8 cellular contexts compared by ENCODE assay signal in the genomic region with DNA sequence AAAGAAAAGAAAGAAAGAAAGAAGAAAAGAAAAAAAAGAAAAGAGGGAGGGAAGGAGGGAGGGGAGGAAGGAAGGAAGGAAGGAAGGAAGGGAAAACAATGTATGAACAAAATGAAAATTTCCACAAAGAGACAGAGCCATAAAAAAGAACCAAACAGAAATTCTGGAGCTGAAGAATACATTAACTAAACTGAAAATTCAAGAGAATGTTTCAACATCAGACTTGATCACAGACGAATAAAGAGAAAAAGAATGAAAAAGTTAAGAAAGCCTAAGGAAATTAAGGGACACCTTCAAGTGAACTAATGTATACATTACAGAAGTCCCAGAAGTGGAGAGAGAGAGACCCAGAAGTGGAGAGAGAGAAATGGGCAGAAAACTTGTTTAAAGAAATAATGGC.
"Had no signal": no experiment of that assay in that cellular context is flagged by ENCODE, and none has a peak within 500 bp of the region (broad histone marks: within the 10 kb centered on the region; RNA-seq: fewer than 3 reads in every experiment).

No MANE protein-coding gene starts in this region.

- H3K4me3 ChIP-seq: GM12878 had no signal

- DNase-seq: GDM1, GF-D8 had no signal

- FAIRE-seq: G401.6, GM12878, GM12891, GM12892, GM18507, GM19239 had no signal

- ATAC-seq: GM12878 had no signal
